In genomic region chr7:100130608-100131453, GRCh38 we compare ENCODE assay signal across 1 cellular context.
TF ChIP-seq lines count a peak whose summit lies in the region.

No MANE protein-coding gene starts in this region.

TF ChIP-seq in H1, 55 proteins besides CTCF, POLR2A, EP300 and RAD21:
- TF ChIP-seq TAF1 (IDR thresholded peaks at IDR 0.05; ENCODE audit: low read depth, low read length), result 0 out of 2 replicates have a peak, but pooled peaks have one; percentile 38
- TF ChIP-seq CTBP2 (IDR thresholded peaks at IDR 0.05; ENCODE audit: borderline replicate concordance, insufficient read depth, insufficient read length, low read length), result no peak
- TF ChIP-seq CEBPB (IDR thresholded peaks at IDR 0.05; ENCODE audit: low read depth, low read length), result peak; percentile 89
- TF ChIP-seq RBBP5 (IDR thresholded peaks at IDR 0.05; ENCODE audit: borderline replicate concordance, low read depth, low read length), result peak; percentile 51; the same call in 1 of the 2 replicates
- 0 out of 2 replicates have a peak, but pooled peaks have one; percentile 14 for TF ChIP-seq SP1 (IDR thresholded peaks at IDR 0.05; ENCODE audit: low read depth, low read length)
- TF ChIP-seq TBP (IDR thresholded peaks at IDR 0.05; ENCODE audit: low read depth, low read length), result peak; percentile 44; the same call in 1 of the 2 replicates
- TF ChIP-seq KDM1A (IDR thresholded peaks at IDR 0.05; ENCODE audit: borderline replicate concordance, low read length), result 0 out of 2 replicates have a peak, but pooled peaks have one; percentile 21
- TF ChIP-seq, protein P1, sequence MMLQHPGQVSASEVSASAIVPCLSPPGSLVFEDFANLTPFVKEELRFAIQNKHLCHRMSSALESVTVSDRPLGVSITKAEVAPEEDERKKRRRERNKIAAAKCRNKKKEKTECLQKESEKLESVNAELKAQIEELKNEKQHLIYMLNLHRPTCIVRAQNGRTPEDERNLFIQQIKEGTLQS (IDR thresholded peaks at IDR 0.05; ENCODE audit: insufficient read depth, low read depth, low read length), result peak; percentile 30; the same call in 1 of the 2 replicates
- 0 out of 4 replicates have a peak, but pooled peaks of 1 of the 2 experiments have one; percentile 31 for TF ChIP-seq SIN3A (conservative IDR thresholded peaks at IDR 0.05 in 1 of 2, IDR thresholded peaks at IDR 0.05 in 1 of 2; ENCODE audit: low read depth in 1 of 2, low read length in 2 of 2)
- TF ChIP-seq ASH2L (IDR thresholded peaks at IDR 0.05; ENCODE audit: low read length), result peak; percentile 25
- peak; percentile 81; the same call in 1 of the 2 replicates for TF ChIP-seq TCF12 (IDR thresholded peaks at IDR 0.05; ENCODE audit: low read depth, low read length)
- no peak for TF ChIP-seq RNF2 (IDR thresholded peaks at IDR 0.05; ENCODE audit: borderline replicate concordance, low read depth, low read length, missing control alignments, poor library complexity, severe bottlenecking)
- TF ChIP-seq USF2 (IDR thresholded peaks at IDR 0.05; ENCODE audit: low read length), result no peak
- TF ChIP-seq TAF7 (optimal IDR thresholded peaks at IDR 0.05; ENCODE audit: borderline replicate concordance, low read depth, low read length), result peak; percentile 26
